In genomic region chrX:107429090-107429489, GRCh38 we compare ENCODE assay signal across 8 cellular contexts.
A peak's percentile ranks its signal among the peaks of the same experiment; 100 is the strongest.
DNase-seq lines count a peak whose midpoint lies in the region; ATAC-seq lines count a peak whose summit lies in the region.

No MANE protein-coding gene starts in this region.

- no peaks in the 10 kb centered on the region for H3K9me3 ChIP-seq in NT2/D1 (ENCODE audit: insufficient read depth, low read length)

- peak; percentile 65 for DNase-seq in activated effector memory CD4-positive, alpha-beta T cell treated with anti-CD3 and anti-CD28 coated beads, Interleukin-2, amount 50 U/mL, for 16 hours
- no peak for DNase-seq in activated effector memory CD4-positive, alpha-beta T cell treated with Interleukin-2 at 50 U/mL for 16 hours
- DNase-seq in NT2/D1 (ENCODE audit: low read depth, low spot score): peak; percentile 39
- DNase-seq in effector memory CD8-positive, alpha-beta T cell: peak; percentile 0 to 9 (median 6)
- peak; percentile 4 for DNase-seq in stimulated activated naive CD4-positive, alpha-beta T cell treated with Interleukin-2 at 50 U/mL for 16 hours (lab: John Stamatoyannopoulos, UW)
- no peak for DNase-seq in middle frontal gyrus (ENCODE audit: extremely low spot score, low spot score)
- DNase-seq in DMS153 treated with DMSO at 0.1 percent for 48 hours (lab: John Stamatoyannopoulos, UW; ENCODE audit: unreplicated experiment): no peak

- H3K27me3 Mint-ChIP-seq in effector memory CD8-positive, alpha-beta T cell: peaks cover 6 to 9% of the 10 kb centered on the region in 2 donors

- no peaks in the 10 kb centered on the region for H3K36me3 ChIP-seq in NT2/D1 (ENCODE audit: insufficient read depth, insufficient read length, low read length)

- no peaks in the 10 kb centered on the region for H3K4me1 Mint-ChIP-seq in effector memory CD8-positive, alpha-beta T cell (ENCODE audit: low read depth in 2 of 2)

- H3K4me3 ChIP-seq in NT2/D1 (ENCODE audit: insufficient read length, low read depth): no peak overlapping the region

- H3K36me3 Mint-ChIP-seq in effector memory CD8-positive, alpha-beta T cell (ENCODE audit: insufficient read depth): no peaks in the 10 kb centered on the region

- no peaks in the 10 kb centered on the region for H3K4me1 ChIP-seq in NT2/D1 (ENCODE audit: insufficient read depth, insufficient read length)

- no peak overlapping the region for H3K4me3 Mint-ChIP-seq in effector memory CD8-positive, alpha-beta T cell

- no peak overlapping the region for H3K9ac ChIP-seq in NT2/D1 (ENCODE audit: insufficient read length, low read depth)

- peaks cover 2 to 7% of the 10 kb centered on the region in 2 donors for H3K9me3 Mint-ChIP-seq in effector memory CD8-positive, alpha-beta T cell

- ATAC-seq in effector memory CD8-positive, alpha-beta T cell (replicated peaks): no peak
- no peak for ATAC-seq in GM21447 (IDR thresholded peaks at IDR 0.05; ENCODE audit: unreplicated experiment)

- no peaks in the 10 kb centered on the region for H3K27me3 ChIP-seq in NT2/D1 (ENCODE audit: insufficient read depth, insufficient read length)

- no peak overlapping the region for H3K27ac Mint-ChIP-seq in effector memory CD8-positive, alpha-beta T cell

Comparison
In these comparisons a context has a peak if more than half of its experiments do, and no peak if none do; other contexts are left out.
1. DNase-seq: peak in activated effector memory CD4-positive, alpha-beta T cell treated with anti-CD3 and anti-CD28 coated beads, Interleukin-2, amount 50 U/mL, for 16 hours (single experiment), NT2/D1 (single experiment), effector memory CD8-positive, alpha-beta T cell (3 of 3) and stimulated activated naive CD4-positive, alpha-beta T cell treated with Interleukin-2 at 50 U/mL for 16 hours (single experiment); none in activated effector memory CD4-positive, alpha-beta T cell treated with Interleukin-2 at 50 U/mL for 16 hours (single experiment), middle frontal gyrus (single experiment) and DMS153 treated with DMSO at 0.1 percent for 48 hours (single experiment).